ENCODE assay signal across 16 cellular contexts in genomic region chr1:155646307-155646706, GRCh38. TPM values are rescaled to one million over a fixed set of nuclear protein-coding genes. Genes with fewer than 3 reads are reported as not detected.
DNase-seq lines count a peak whose midpoint lies in the region; ATAC-seq, FAIRE-seq and TF ChIP-seq lines count a peak whose summit lies in the region.
"Had no signal": no experiment of that assay in that cellular context is flagged by ENCODE, and none has a peak within 500 bp of the region (broad histone marks: within the 10 kb centered on the region; RNA-seq: fewer than 3 reads in every experiment).

No MANE protein-coding gene starts in this region.

- H2AK5ac ChIP-seq in IMR-90 (ENCODE audit: low read depth, low read length), result no peak overlapping the region

- H3K4me3 Mint-ChIP-seq in astrocyte (ENCODE audit: unreplicated experiment), result no peak overlapping the region
- H3K4me3 Mint-ChIP-seq in activated CD8-positive, alpha-beta memory T cell treated with anti-CD3 and anti-CD28 coated beads, Interleukin-2, amount 10 ng/mL, durations not matched to agents 7 days and 5 days, result no peak overlapping the region
- H3K4me3 Mint-ChIP-seq: WTC11 had no signal

- peaks cover 20% of the 10 kb centered on the region for H3K36me3 Mint-ChIP-seq in astrocyte (ENCODE audit: low read depth, unreplicated experiment)
- H3K36me3 Mint-ChIP-seq in activated CD8-positive, alpha-beta memory T cell treated with anti-CD3 and anti-CD28 coated beads, Interleukin-2, amount 10 ng/mL, durations not matched to agents 7 days and 5 days, result peaks cover 19% of the 10 kb centered on the region

- DNase-seq in AG04450 (ENCODE audit: low read depth, low spot score) (no peak), IMR-90 (peak; percentile 39), astrocyte (ENCODE audit: low read depth) (no peak), hepatocyte (ENCODE audit: low spot score) (no peak), superior temporal gyrus (ENCODE audit: extremely low spot score) (no peak), PC-9 (no peak)
- DNase-seq in activated CD8-positive, alpha-beta memory T cell treated with anti-CD3 and anti-CD28 coated beads, Interleukin-2, amount 10 ng/mL, durations not matched to agents 7 days and 5 days, result no peak
- DNase-seq: activated T-cell treated with anti-CD3 and anti-CD28 coated beads, Interleukin-2, amount 50 U/mL, for 48 hours; foreskin keratinocyte; left lung; NCI-H2081; ovary; stimulated activated CD4-positive, alpha-beta T cell treated with anti-CD3 and anti-CD28 coated beads, Interleukin-2, amount 100 ng/mL, for 24 hours; stomach had no signal

- no peaks in the 10 kb centered on the region for H3K27me3 Mint-ChIP-seq in astrocyte (ENCODE audit: low read depth, unreplicated experiment)
- peaks cover 2% of the 10 kb centered on the region for H3K27me3 Mint-ChIP-seq in activated CD8-positive, alpha-beta memory T cell treated with anti-CD3 and anti-CD28 coated beads, Interleukin-2, amount 10 ng/mL, durations not matched to agents 7 days and 5 days

- H2AFZ ChIP-seq in IMR-90 (replicated peaks; ENCODE audit: low read length, poor library complexity) (no peak overlapping the region), astrocyte (ENCODE audit: low read depth, low read length) (no peak overlapping the region), hepatocyte (no peak overlapping the region), PC-9 (no peak overlapping the region)

- dilution Hi-C loops in IMR-90 (cut with HindIII; ENCODE audit: low sequenced_read_pairs, unreplicated experiment), result no loop called here

- no peak overlapping the region for H3K18ac ChIP-seq in IMR-90 (ENCODE audit: low read depth, low read length)

- H3K4me2 ChIP-seq in IMR-90 (ENCODE audit: low read depth, low read length) (peak overlapping the region; percentile 33), astrocyte (ENCODE audit: low read length) (peak overlapping the region; percentile 67), hepatocyte (no peak overlapping the region), PC-9 (no peak overlapping the region)

- H3K9ac ChIP-seq in IMR-90 (ENCODE audit: low read depth, low read length) (no peak overlapping the region), astrocyte (ENCODE audit: low read length) (peak overlapping the region; percentile 21)

- BruUV-seq in IMR-90 (replicated peaks; lab: Mats Ljungman, UMichigan) (no TSS peak), PC-9 (replicated peaks; lab: Mats Ljungman, UMichigan) (no TSS peak)

- H3K36me3 ChIP-seq in IMR-90 (ENCODE audit: control insufficient read depth, insufficient read depth, low read length) (peaks cover 2% of the 10 kb centered on the region; the same call in 1 of the 2 replicates), astrocyte (ENCODE audit: insufficient read depth, low read length) (no peaks in the 10 kb centered on the region), hepatocyte (replicated peaks; ENCODE audit: insufficient read depth, low read depth) (no peaks in the 10 kb centered on the region), PC-9 (ENCODE audit: low read depth) (no peaks in the 10 kb centered on the region; the same call in 1 of the 2 replicates)
- H3K36me3 ChIP-seq: left lung, ovary, stomach had no signal

- no peak overlapping the region for H3K27ac Mint-ChIP-seq in astrocyte (ENCODE audit: unreplicated experiment)
- H3K27ac Mint-ChIP-seq in activated CD8-positive, alpha-beta memory T cell treated with anti-CD3 and anti-CD28 coated beads, Interleukin-2, amount 10 ng/mL, durations not matched to agents 7 days and 5 days, result no peak overlapping the region
- H3K27ac Mint-ChIP-seq: WTC11 had no signal

- no peak overlapping the region for H2BK5ac ChIP-seq in IMR-90 (ENCODE audit: low read depth, low read length, poor library complexity, severe bottlenecking)

- H4K91ac ChIP-seq in IMR-90 (ENCODE audit: insufficient read depth, low read depth, low read length), result no peak overlapping the region

- H3K9me3 Mint-ChIP-seq in astrocyte (ENCODE audit: unreplicated experiment), result peaks cover 29% of the 10 kb centered on the region
- H3K9me3 Mint-ChIP-seq in activated CD8-positive, alpha-beta memory T cell treated with anti-CD3 and anti-CD28 coated beads, Interleukin-2, amount 10 ng/mL, durations not matched to agents 7 days and 5 days (ENCODE audit: low read depth), result peaks cover 18% of the 10 kb centered on the region

- H3K27ac ChIP-seq in AG04450 (ENCODE audit: low read depth, low read length), result peak overlapping the region; percentile 11
- H3K27ac ChIP-seq in IMR-90 (ENCODE audit: insufficient read depth, low read length), result no peak overlapping the region
- no peak overlapping the region for H3K27ac ChIP-seq in astrocyte (ENCODE audit: low read depth, low read length)
- H3K27ac ChIP-seq in hepatocyte, result peak overlapping the region; percentile 24
- H3K27ac ChIP-seq in PC-9, result no peak overlapping the region
- H3K27ac ChIP-seq: foreskin keratinocyte, left lung, ovary, stomach had no signal

- no peaks in the 10 kb centered on the region for H3K27me3 ChIP-seq in AG04450 (ENCODE audit: control insufficient read depth, insufficient read depth, low read length)
- no peaks in the 10 kb centered on the region for H3K27me3 ChIP-seq in IMR-90 (ENCODE audit: control insufficient read depth, insufficient read depth, low read length)
- H3K27me3 ChIP-seq in astrocyte (ENCODE audit: insufficient read depth, low read length), result no peaks in the 10 kb centered on the region
- H3K27me3 ChIP-seq in hepatocyte, result no peaks in the 10 kb centered on the region
- no peaks in the 10 kb centered on the region for H3K27me3 ChIP-seq in PC-9 (ENCODE audit: insufficient read depth, low read depth)
- H3K27me3 ChIP-seq: foreskin keratinocyte, left lung, ovary, stomach had no signal

- no peak overlapping the region for H2AK9ac ChIP-seq in IMR-90 (replicated peaks; ENCODE audit: low read depth, low read length, poor library complexity)

- H3K56ac ChIP-seq in IMR-90 (ENCODE audit: extremely low read depth, insufficient read depth, low read length), result no peak overlapping the region

- H3K9me1 ChIP-seq in IMR-90 (ENCODE audit: insufficient read depth, low read length), result 0 out of 2 replicates have a peak, but pooled peaks cover 4% of the 10 kb centered on the region

- FAIRE-seq in astrocyte (lab: Jason Lieb, UNC), result no peak

- peaks cover 26% of the 10 kb centered on the region for H3K9me3 ChIP-seq in AG04450 (ENCODE audit: control insufficient read depth, insufficient read depth, low read length)
- H3K9me3 ChIP-seq in IMR-90 (ENCODE audit: control insufficient read depth, insufficient read depth, low read length), result peaks cover 16% of the 10 kb centered on the region
- H3K9me3 ChIP-seq in astrocyte (ENCODE audit: insufficient read depth, low read depth, low read length), result peaks cover 6% of the 10 kb centered on the region
- H3K9me3 ChIP-seq in hepatocyte (ENCODE audit: low read depth), result peaks cover 3% of the 10 kb centered on the region
- peaks cover 6% of the 10 kb centered on the region; the same call in 1 of the 2 replicates for H3K9me3 ChIP-seq in PC-9 (ENCODE audit: insufficient read depth, low read depth)
- H3K9me3 ChIP-seq: ovary had no signal

- peaks cover 0 to 19% of the 10 kb centered on the region in 2 experiments for H3K79me1 ChIP-seq in IMR-90 (ENCODE audit: low read depth in 1 of 2, low read length in 2 of 2)

- no peak for ATAC-seq in IMR-90 (ENCODE audit: low read depth)
- ATAC-seq in activated CD8-positive, alpha-beta memory T cell treated with anti-CD3 and anti-CD28 coated beads, Interleukin-2, amount 10 ng/mL, durations not matched to agents 7 days and 5 days, result no peak
- ATAC-seq in HG03025 (IDR thresholded peaks at IDR 0.05; ENCODE audit: low FRiP score, unreplicated experiment), result no peak
- ATAC-seq: foreskin keratinocyte, left lung, WTC11 had no signal

- H3K23ac ChIP-seq in IMR-90 (ENCODE audit: low read depth, low read length), result 0 out of 2 replicates have a peak overlapping the region, but pooled peaks have one; percentile 14

- TF ChIP-seq CTCF in AG04450 (IDR thresholded peaks at IDR 0.05; ENCODE audit: low read depth, low read length) (no peak), IMR-90 (conservative IDR thresholded peaks at IDR 0.05; ENCODE audit: low read depth, low read length) (no peak), astrocyte (IDR thresholded peaks at IDR 0.05; ENCODE audit: insufficient read depth, low read depth, low read length) (no peak), hepatocyte (IDR thresholded peaks at IDR 0.05; ENCODE audit: poor library complexity) (no peak), PC-9 (conservative IDR thresholded peaks at IDR 0.05) (no peak)

- WGBS in IMR-90 (ENCODE audit: extremely low coverage in 2 of 2, insufficient read length in 1 of 2), 2 experiments, result no CpG with 5 or more reads among the region's 2 CpGs
- 78% methylated on average over 2 of the region's 2 CpGs for WGBS in hepatocyte (ENCODE audit: low lambda C conversion rate, missing lambda C conversion rate)

- no peak overlapping the region for H3K4ac ChIP-seq in IMR-90 (ENCODE audit: low read depth, low read length)

- no peak for TF ChIP-seq POLR2A in IMR-90 (IDR thresholded peaks at IDR 0.05; ENCODE audit: low read depth, low read length)

- TF ChIP-seq RAD21 in IMR-90 (IDR thresholded peaks at IDR 0.05; ENCODE audit: low read length), result no peak

- CTCF ChIA-PET in AG04450 (lab: Charles Lee) (interaction anchor here (3.1 kb wide), 1 partner anchor 396 kb away, joined by 21 read pairs; no protein-coding TSS in a partner anchor), IMR-90 (lab: Yijun Ruan, JAX) (interaction anchor here (0.6 to 1.0 kb wide), 3 partner anchors 47 to 555 kb away, joined by 3 to 4 read pairs (median 4); no protein-coding TSS in a partner anchor), PC-9 (lab: Charles Lee) (no interaction called here)
- CTCF ChIA-PET in activated CD8-positive, alpha-beta memory T cell treated with anti-CD3 and anti-CD28 coated beads, Interleukin-2, amount 10 ng/mL, durations not matched to agents 7 days and 5 days (lab: Charles Lee), result interaction anchor here (0.6 to 1.0 kb wide), 2 partner anchors 152 to 396 kb away, joined by 3 to 4 read pairs; no protein-coding TSS in a partner anchor

- no peak overlapping the region for H2BK20ac ChIP-seq in IMR-90 (ENCODE audit: low read depth, low read length)

- peaks cover 41% of the 10 kb centered on the region for H3F3A ChIP-seq in PC-9 (ENCODE audit: insufficient read depth, low read depth)

- intact Hi-C loops in IMR-90 (cut with micrococcal nuclease), result loop anchor here (5.0 kb wide), 2 partner anchors 39 to 324 kb away; partner anchors contain the start of gene RUSC1
- intact Hi-C loops in PC-9 (cut with micrococcal nuclease; ENCODE audit: unreplicated experiment), result no loop called here

- H3K14ac ChIP-seq in IMR-90 (replicated peaks; ENCODE audit: low read depth, low read length), result 0 out of 2 replicates have a peak overlapping the region, but pooled peaks have one; percentile 3

- H3K79me2 ChIP-seq in astrocyte (ENCODE audit: insufficient read depth, low read length) (peaks cover 6% of the 10 kb centered on the region), hepatocyte (no peaks in the 10 kb centered on the region), PC-9 (ENCODE audit: low read depth) (no peaks in the 10 kb centered on the region)

- H3K4me1 ChIP-seq in IMR-90 (ENCODE audit: control insufficient read depth, insufficient read depth, low read length) (peaks cover 8% of the 10 kb centered on the region), astrocyte (ENCODE audit: insufficient read depth, low read length) (peaks cover 30% of the 10 kb centered on the region), hepatocyte (ENCODE audit: insufficient read depth) (no peaks in the 10 kb centered on the region), PC-9 (replicated peaks; ENCODE audit: insufficient read depth) (peaks cover 11% of the 10 kb centered on the region)

- POLR2A ChIA-PET in AG04450 (lab: Yijun Ruan, JAX), result interaction anchor here (0.6 kb wide), 1 partner anchor 48 kb away, joined by 3 read pairs; no protein-coding TSS in a partner anchor
- POLR2A ChIA-PET in IMR-90 (lab: Charles Lee; ENCODE audit: unreplicated experiment), result no interaction called here
- POLR2A ChIA-PET in PC-9 (lab: Charles Lee; ENCODE audit: unreplicated experiment), result no interaction called here

- peak overlapping the region in 1 of 2 experiments; percentile 9; a peak in 1 of 4 replicates for H4K8ac ChIP-seq in IMR-90 (ENCODE audit: low read depth in 2 of 2, low read length in 2 of 2)

- H2BK15ac ChIP-seq in IMR-90 (ENCODE audit: low read depth, low read length), result no peak overlapping the region

- H2BK120ac ChIP-seq in IMR-90 (ENCODE audit: low read depth, low read length), result no peak overlapping the region

- peaks cover 12% of the 10 kb centered on the region for H3K4me1 Mint-ChIP-seq in astrocyte (ENCODE audit: low read depth, unreplicated experiment)
- H3K4me1 Mint-ChIP-seq in activated CD8-positive, alpha-beta memory T cell treated with anti-CD3 and anti-CD28 coated beads, Interleukin-2, amount 10 ng/mL, durations not matched to agents 7 days and 5 days, result no peaks in the 10 kb centered on the region

- H4K20me1 ChIP-seq in IMR-90 (ENCODE audit: insufficient read depth, low read length) (no peaks in the 10 kb centered on the region), astrocyte (ENCODE audit: insufficient read depth, low read length) (no peaks in the 10 kb centered on the region), hepatocyte (ENCODE audit: insufficient read depth, poor library complexity, severe bottlenecking) (no peaks in the 10 kb centered on the region), PC-9 (ENCODE audit: insufficient read depth) (no peaks in the 10 kb centered on the region)

- in situ Hi-C loops in IMR-90 (cut with MboI; ENCODE audit: low sequenced_read_pairs), result no loop called here

- 0 out of 2 replicates have a peak overlapping the region, but pooled peaks have one; percentile 10 for H3K4me3 ChIP-seq in AG04450 (ENCODE audit: low read depth, low read length)
- no peak overlapping the region for H3K4me3 ChIP-seq in IMR-90 (ENCODE audit: insufficient read depth, low read depth, low read length)
- H3K4me3 ChIP-seq in astrocyte (ENCODE audit: insufficient read depth, low read depth, low read length), result peak overlapping the region; percentile 20
- H3K4me3 ChIP-seq in hepatocyte, result no peak overlapping the region
- H3K4me3 ChIP-seq in PC-9, result no peak overlapping the region
- H3K4me3 ChIP-seq: left lung, ovary, stomach had no signal

- H3K9me2 ChIP-seq in hepatocyte (replicated peaks; ENCODE audit: insufficient read depth) (no peaks in the 10 kb centered on the region), PC-9 (ENCODE audit: insufficient read depth) (no peaks in the 10 kb centered on the region)

- H4K5ac ChIP-seq in IMR-90 (ENCODE audit: low read depth, low read length), result no peak overlapping the region

RNA-seq across cellular contexts. Expression of gene MSTO1, which starts 36.3 kb away (rescaled TPM):
- polyA plus RNA-seq in AG04450 (2011; rRNA removed) (17.1 and 22.5 TPM in 2 replicates), IMR-90 (2012; rRNA removed) (34.1 and 38.3 TPM in 2 replicates), hepatocyte (43.4 and 54.6 TPM in 2 replicates)
- 32.8 and 34.2 TPM in 2 replicates for polyA minus RNA-seq in AG04450 (2011; rRNA and poly(A)+ RNA removed)
- total RNA-seq in IMR-90 (2012; rRNA removed) (19.2 and 21.7 TPM in 2 replicates), astrocyte (41.5 and 45.1 TPM in 2 replicates), hepatocyte (15.1 and 15.7 TPM in 2 replicates), PC-9 (2021) (21.3 and 21.5 TPM in 2 replicates)
- polyA plus RNA-seq in IMR-90 (2012; cell fraction: cytosol; rRNA removed), result 9.4 and 17.6 TPM in 2 replicates
- polyA plus RNA-seq in IMR-90 (2012; cell fraction: nucleus; rRNA removed; ENCODE audit: low replicate concordance), result 94.9 and 166 TPM in 2 replicates
- 10 to 100 TPM; 60.3 to 62.7 TPM for total RNA-seq in activated CD8-positive, alpha-beta memory T cell treated with anti-CD3 and anti-CD28 coated beads, Interleukin-2, amount 10 ng/mL, durations not matched to agents 7 days and 5 days

RNA-seq across cellular contexts. Expression of gene YY1AP1, which starts 42.3 kb away (rescaled TPM):
- polyA plus RNA-seq in AG04450 (2011; rRNA removed) (58.1 and 70.0 TPM in 2 replicates), IMR-90 (2012; rRNA removed) (52.6 and 54.9 TPM in 2 replicates), hepatocyte (27.6 and 35.4 TPM in 2 replicates)
- polyA minus RNA-seq in AG04450 (2011; rRNA and poly(A)+ RNA removed), result 46.9 and 64.4 TPM in 2 replicates
- total RNA-seq in IMR-90 (2012; rRNA removed) (26.4 and 31.5 TPM in 2 replicates), astrocyte (40.0 and 42.3 TPM in 2 replicates), hepatocyte (43.2 and 55.9 TPM in 2 replicates), PC-9 (2021) (38.3 and 40.6 TPM in 2 replicates)
- 21.7 and 26.2 TPM in 2 replicates for polyA plus RNA-seq in IMR-90 (2012; cell fraction: cytosol; rRNA removed)
- 40.9 and 85.0 TPM in 2 replicates for polyA plus RNA-seq in IMR-90 (2012; cell fraction: nucleus; rRNA removed; ENCODE audit: low replicate concordance)
- total RNA-seq in activated CD8-positive, alpha-beta memory T cell treated with anti-CD3 and anti-CD28 coated beads, Interleukin-2, amount 10 ng/mL, durations not matched to agents 7 days and 5 days, result 10 to 100 TPM; 74.2 to 82.3 TPM

RNA-seq across cellular contexts. Expression of gene DAP3, which starts 42.6 kb away (rescaled TPM):
- polyA plus RNA-seq in AG04450 (2011; rRNA removed) (150 and 152 TPM in 2 replicates), IMR-90 (2012; rRNA removed) (126 TPM in 2 replicates), hepatocyte (61.5 and 86.9 TPM in 2 replicates)
- polyA minus RNA-seq in AG04450 (2011; rRNA and poly(A)+ RNA removed), result 140 and 149 TPM in 2 replicates
- total RNA-seq in IMR-90 (2012; rRNA removed) (37.2 and 48.6 TPM in 2 replicates), astrocyte (101 and 108 TPM in 2 replicates), hepatocyte (90.6 and 115 TPM in 2 replicates), PC-9 (2021) (111 and 112 TPM in 2 replicates)
- 44.3 and 46.8 TPM in 2 replicates for polyA plus RNA-seq in IMR-90 (2012; cell fraction: cytosol; rRNA removed)
- 61.3 and 152 TPM in 2 replicates for polyA plus RNA-seq in IMR-90 (2012; cell fraction: nucleus; rRNA removed; ENCODE audit: low replicate concordance)
- total RNA-seq in activated CD8-positive, alpha-beta memory T cell treated with anti-CD3 and anti-CD28 coated beads, Interleukin-2, amount 10 ng/mL, durations not matched to agents 7 days and 5 days, result 100 to 1,000 TPM; 140 to 145 TPM

Comparison
In these comparisons a context has a peak if more than half of its experiments do, and no peak if none do; other contexts are left out.
1. H3K27ac ChIP-seq: peak in AG04450 (single experiment) and hepatocyte (single experiment); none in IMR-90 (single experiment), astrocyte (single experiment) and PC-9 (single experiment).
2. H3K4me3 ChIP-seq: peak in AG04450 (single experiment) and astrocyte (single experiment); none in IMR-90 (single experiment), hepatocyte (single experiment) and PC-9 (single experiment).
3. H3K4me2 ChIP-seq: peak in IMR-90 (single experiment) and astrocyte (single experiment); none in hepatocyte (single experiment) and PC-9 (single experiment).